Comparison of ENCODE assay signal across 23 cellular contexts in genomic region chr11:17538731-17539130, GRCh38. TPM values are rescaled to one million over a fixed set of nuclear protein-coding genes. Genes with fewer than 3 reads are reported as not detected.
DNase-seq lines count a peak whose midpoint lies in the region; ATAC-seq and TF ChIP-seq lines count a peak whose summit lies in the region.
"Had no signal": no experiment of that assay in that cellular context is flagged by ENCODE, and none has a peak within 500 bp of the region (broad histone marks: within the 10 kb centered on the region; RNA-seq: fewer than 3 reads in every experiment).

No MANE protein-coding gene starts in this region.

- H3K9me3 ChIP-seq in HCT116 (ENCODE audit: control insufficient read depth in 1 of 2, insufficient read depth in 1 of 2, low read depth in 1 of 2, low read length in 2 of 2) (no peaks in the 10 kb centered on the region), SJCRH30 (replicated peaks) (no peaks in the 10 kb centered on the region), sigmoid colon (no peaks in the 10 kb centered on the region)
- H3K9me3 ChIP-seq: BE2C had no signal

- WGBS in sigmoid colon, 2 donors, result 72 to 77% methylated on average over 3 of the region's 3 CpGs

- no peak overlapping the region for H3K27ac Mint-ChIP-seq in T-helper 2 cell treated with Interferon-gamma antibody and Interleukin-4, amounts not matched to agents 5 μg/mL and 100 μg/mL, for 36 hours

- peak; percentile 37; the same call in 1 of the 2 replicates for ATAC-seq in HCT116
- ATAC-seq: Panc1 had no signal

- no peak overlapping the region for H3K9ac ChIP-seq in HCT116 (ENCODE audit: low read length)
- H3K9ac ChIP-seq: KMS-11 had no signal

- H3K4me1 ChIP-seq in HCT116 (ENCODE audit: control insufficient read depth in 1 of 2, insufficient read depth in 2 of 2, low read length in 2 of 2), result peaks cover 4 to 17% of the 10 kb centered on the region in 2 experiments; a peak in 3 of 4 replicates
- H3K4me1 ChIP-seq in SJCRH30, result peaks cover 9% of the 10 kb centered on the region; the same call in 1 of the 2 replicates
- H3K4me1 ChIP-seq in sigmoid colon, result peaks cover 0 to under 1% (median 0%) of the 10 kb centered on the region in 4 donors
- H3K4me1 ChIP-seq: BE2C had no signal

- no peak overlapping the region for H3K4me2 ChIP-seq in HCT116 (ENCODE audit: low read length)
- H3K4me2 ChIP-seq: KMS-11 had no signal

- intact Hi-C loops in HCT116 (cut with micrococcal nuclease) (no loop called here), sigmoid colon (cut with DNase I) (no loop called here)

- TF ChIP-seq RAD21 in HCT116 (IDR thresholded peaks at IDR 0.05; ENCODE audit: low read depth), result no peak

- no peaks in the 10 kb centered on the region for H3K79me2 ChIP-seq in HCT116 (ENCODE audit: insufficient read depth, low read length)

- no peaks in the 10 kb centered on the region for H3K9me3 Mint-ChIP-seq in T-helper 2 cell treated with Interferon-gamma antibody and Interleukin-4, amounts not matched to agents 5 μg/mL and 100 μg/mL, for 36 hours
- H3K9me3 Mint-ChIP-seq: CD4-positive, alpha-beta memory T cell had no signal

- POLR2A ChIA-PET in HCT116 (lab: Charles Lee), result no interaction called here

- H3K27me3 ChIP-seq in HCT116 (ENCODE audit: insufficient read depth, low read length) (no peaks in the 10 kb centered on the region), SJCRH30 (no peaks in the 10 kb centered on the region), sigmoid colon (peaks cover 0 to 5% (median 0%) of the 10 kb centered on the region in 3 donors)
- H3K27me3 ChIP-seq: BE2C had no signal

- CTCF ChIA-PET in HCT116 (lab: Charles Lee), result interaction anchor here (1.7 kb wide), 1 partner anchor 11 kb away, joined by 4 read pairs; no protein-coding TSS in a partner anchor

- DNase-seq in NCI-H2107 treated with DMSO at 0.1 percent for 48 hours (lab: John Stamatoyannopoulos, UW; ENCODE audit: unreplicated experiment) (peak; percentile 18), NCI-H2107 (lab: John Stamatoyannopoulos, UW) (no peak), HCT116 (ENCODE audit: low read depth, low spot score) (no peak), SJCRH30 (peak; percentile 46 to 69), sigmoid colon (peak; percentile 35), SW480 (ENCODE audit: low spot score) (no peak), Ammon's horn (ENCODE audit: low spot score) (no peak)
- no peak for DNase-seq in T-helper 2 cell treated with Interferon-gamma antibody and Interleukin-4, amounts not matched to agents 5 μg/mL and 100 μg/mL, for 36 hours (ENCODE audit: low spot score)
- DNase-seq: 8988T; BE2C; CD4-positive, alpha-beta memory T cell; DMS79; MV-4-11; NCI-H1417 treated with DMSO at 0.1 percent for 48 hours; NCI-H2029 treated with DMSO at 0.1 percent for 48 hours; NCI-H345; NCI-H524 treated with DMSO at 0.1 percent for 48 hours; SW 1271 had no signal

- RAD21 ChIA-PET in HCT116 (lab: Charles Lee; ENCODE audit: low non-redundant PET in 1 of 2, low total read pairs in 2 of 2, uncharacterized antibody in 2 of 2, unreplicated experiment in 2 of 2), result no interaction called here

- H4K20me1 ChIP-seq in HCT116 (ENCODE audit: insufficient read depth), result no peaks in the 10 kb centered on the region

- no peak for TF ChIP-seq POLR2A in HCT116 (IDR thresholded peaks at IDR 0.05; ENCODE audit: borderline replicate concordance, extremely low read depth, insufficient read depth, insufficient read length)
- no peak for TF ChIP-seq POLR2A in sigmoid colon (IDR thresholded peaks at IDR 0.05)

- no peak overlapping the region for H3K27ac ChIP-seq in HCT116 (ENCODE audit: low read depth, low read length)
- H3K27ac ChIP-seq in SJCRH30, result no peak overlapping the region
- no peak overlapping the region for H3K27ac ChIP-seq in sigmoid colon
- H3K27ac ChIP-seq: KMS-11 had no signal

- H2AFZ ChIP-seq in HCT116 (ENCODE audit: low read depth, low read length, poor library complexity, severe bottlenecking), result no peak overlapping the region

- H3K9me2 ChIP-seq in HCT116 (ENCODE audit: insufficient read depth), result no peaks in the 10 kb centered on the region

- H3K27me3 Mint-ChIP-seq in T-helper 2 cell treated with Interferon-gamma antibody and Interleukin-4, amounts not matched to agents 5 μg/mL and 100 μg/mL, for 36 hours (ENCODE audit: low read depth), result peaks cover 32% of the 10 kb centered on the region

- H3K4me1 Mint-ChIP-seq in T-helper 2 cell treated with Interferon-gamma antibody and Interleukin-4, amounts not matched to agents 5 μg/mL and 100 μg/mL, for 36 hours (ENCODE audit: low read depth), result no peaks in the 10 kb centered on the region

- H3K4me3 ChIP-seq in HCT116 (replicated peaks in 1 of 2; ENCODE audit: low read depth in 1 of 2, low read length in 2 of 2) (no peak overlapping the region), SJCRH30 (no peak overlapping the region), sigmoid colon (no peak overlapping the region)

- TF ChIP-seq EP300 in sigmoid colon (IDR thresholded peaks at IDR 0.05), result no peak

- H3K36me3 ChIP-seq in HCT116 (ENCODE audit: control insufficient read depth in 1 of 2, insufficient read depth in 2 of 2, low read length in 2 of 2) (no peaks in the 10 kb centered on the region), SJCRH30 (no peaks in the 10 kb centered on the region), sigmoid colon (no peaks in the 10 kb centered on the region)
- H3K36me3 ChIP-seq: BE2C had no signal

- H3K36me3 Mint-ChIP-seq in T-helper 2 cell treated with Interferon-gamma antibody and Interleukin-4, amounts not matched to agents 5 μg/mL and 100 μg/mL, for 36 hours (ENCODE audit: low read depth), result no peaks in the 10 kb centered on the region
- H3K36me3 Mint-ChIP-seq: CD4-positive, alpha-beta memory T cell had no signal

- no TSS peak for BruUV-seq in HCT116 (replicated peaks; lab: Mats Ljungman, UMichigan)

- TF ChIP-seq CTCF in HCT116 (IDR thresholded peaks at IDR 0.05 in 2 of 3, conservative IDR thresholded peaks at IDR 0.05 in 1 of 3; ENCODE audit: borderline replicate concordance in 1 of 3, insufficient read depth in 1 of 3, low read depth in 2 of 3, low read length in 2 of 3), result no peak
- no peak for TF ChIP-seq CTCF in sigmoid colon (IDR thresholded peaks at IDR 0.05)

- H3K4me3 Mint-ChIP-seq in T-helper 2 cell treated with Interferon-gamma antibody and Interleukin-4, amounts not matched to agents 5 μg/mL and 100 μg/mL, for 36 hours, result no peak overlapping the region
- H3K4me3 Mint-ChIP-seq: CD4-positive, alpha-beta memory T cell had no signal

TF ChIP-seq in HCT116, 20 proteins besides CTCF, POLR2A, EP300 and RAD21:
- no peak for TF ChIP-seq YY1 (IDR thresholded peaks at IDR 0.05; ENCODE audit: extremely low read depth, insufficient replicate concordance, low read depth, low read length)
- no peak for TF ChIP-seq SRF (IDR thresholded peaks at IDR 0.05; ENCODE audit: low read depth)
- no peak for TF ChIP-seq SIN3A (IDR thresholded peaks at IDR 0.05; ENCODE audit: low read depth)
- TF ChIP-seq SP1 (IDR thresholded peaks at IDR 0.05; ENCODE audit: low read depth), result no peak
- no peak for TF ChIP-seq JUND (IDR thresholded peaks at IDR 0.05)
- no peak for TF ChIP-seq ZNF274 (IDR thresholded peaks at IDR 0.05; ENCODE audit: low read depth, low read length)
- no peak for TF ChIP-seq ELF1 (IDR thresholded peaks at IDR 0.05; ENCODE audit: borderline replicate concordance, low read depth)
TF ChIP-seq in HCT116: peak in this region for 0.

RNA-seq across cellular contexts. Expression of gene USH1C, which starts 5.5 kb away (rescaled TPM):
- total RNA-seq in HCT116 (2021; ENCODE audit: unreplicated experiment) (13.4 TPM), sigmoid colon (1 to 10 TPM; 1.2 to 2.5 (median 1.6) TPM)
- 17.5 and 19.8 TPM in 2 replicates for polyA plus RNA-seq in HCT116 (2012)
- 0.35 and 0.47 TPM in 2 replicates for total RNA-seq in SJCRH30 (2014; rRNA removed; shearing (Covaris generic))
- 100 to 1,000 TPM in 2 of 3 donors, 10 to 100 TPM in 1; 83.3 to 152 (median 114) TPM for polyA plus RNA-seq in sigmoid colon
- total RNA-seq: CD4-positive, alpha-beta memory T cell; G401 had no signal
- polyA plus RNA-seq: AG04450; CD4-positive, alpha-beta memory T cell had no signal

RNA-seq across cellular contexts. Expression of gene OTOG, which starts 8.3 kb away (rescaled TPM):
- total RNA-seq in HCT116 (2021; ENCODE audit: unreplicated experiment) (0.07 TPM), sigmoid colon (under 1 TPM in 1 of 4 donors, not detected in 3; under 0.01 TPM)
- polyA plus RNA-seq in HCT116 (2012), result 0.01 and 0.04 TPM in 2 replicates
- total RNA-seq in SJCRH30 (2014; rRNA removed; shearing (Covaris generic)), result 3.3 and 5.9 TPM in 2 replicates
- polyA plus RNA-seq in sigmoid colon, result under 1 TPM in 1 of 3 donors, not detected in 2; under 0.01 TPM
- total RNA-seq: CD4-positive, alpha-beta memory T cell; G401; HT-29 had no signal
- polyA plus RNA-seq: AG04450; CD4-positive, alpha-beta memory T cell had no signal

Comparison
In these comparisons a context has a peak if more than half of its experiments do, and no peak if none do; other contexts are left out.
1. DNase-seq: peak in NCI-H2107 treated with DMSO at 0.1 percent for 48 hours (single experiment), SJCRH30 (2 of 2) and sigmoid colon (single experiment); none in NCI-H2107 (single experiment), HCT116 (single experiment), SW480 (single experiment), T-helper 2 cell treated with Interferon-gamma antibody and Interleukin-4, amounts not matched to agents 5 μg/mL and 100 μg/mL, for 36 hours (single experiment) and Ammon's horn (single experiment).